30 cellular contexts compared by ENCODE assay signal in the genomic region with DNA sequence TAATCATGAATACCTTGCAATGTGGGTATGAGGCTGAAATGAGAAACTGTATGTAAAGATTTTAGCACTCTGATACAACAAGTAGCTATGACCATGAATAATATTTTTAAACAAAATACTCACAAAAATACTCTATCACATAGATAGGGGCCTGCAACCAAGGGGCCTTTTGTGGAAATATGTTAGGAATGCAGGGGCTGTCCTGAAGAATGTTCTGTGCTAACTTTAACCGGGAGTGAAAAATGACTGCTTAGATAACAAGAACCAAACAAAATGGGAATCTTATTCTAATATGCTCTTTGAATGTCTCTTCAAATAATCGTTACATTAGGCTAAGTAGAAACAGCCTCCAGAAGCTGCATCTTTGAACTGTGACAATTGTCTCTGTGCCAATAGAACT. TPM values are rescaled to one million over a fixed set of nuclear protein-coding genes. Genes with fewer than 3 reads are reported as not detected.
DNase-seq lines count a peak whose midpoint lies in the region; ATAC-seq and TF ChIP-seq lines count a peak whose summit lies in the region.
"Had no signal": no experiment of that assay in that cellular context is flagged by ENCODE, and none has a peak within 500 bp of the region (broad histone marks: within the 10 kb centered on the region; RNA-seq: fewer than 3 reads in every experiment).

No MANE protein-coding gene starts in this region.

- no peak overlapping the region for H3K4me3 Mint-ChIP-seq in GM23338
- H3K4me3 Mint-ChIP-seq in nephron: no peak overlapping the region
- H3K4me3 Mint-ChIP-seq: activated CD8-positive, alpha-beta T cell treated with anti-CD3 and anti-CD28 coated beads, Interleukin-2, amount 10 ng/mL, durations not matched to agents 7 days and 5 days; naive B cell; T-helper 17 cell had no signal

- H3K4me3 ChIP-seq in GM23338 (no peak overlapping the region), fibroblast of the aortic adventitia (ENCODE audit: low read depth, low read length) (no peak overlapping the region)
- H3K4me3 ChIP-seq: ascending aorta, skin epidermis, thoracic aorta had no signal

- peak overlapping the region; percentile 40 for H3K4me2 ChIP-seq in GM23338

- DNase-seq in GM23338 (ENCODE audit: low spot score): peak; percentile 57
- DNase-seq in amniotic epithelial cell (ENCODE audit: low read depth): peak; percentile 24
- peak; percentile 14 for DNase-seq in fibroblast of the aortic adventitia (ENCODE audit: low read depth)
- no peak for DNase-seq in NCI-H146 treated with DMSO at 0.1 percent for 48 hours (lab: John Stamatoyannopoulos, UW; ENCODE audit: unreplicated experiment)
- DNase-seq: ACHN; activated CD4-positive, alpha-beta T cell treated with anti-CD3 and anti-CD28 coated beads for 1 hour; activated CD8-positive, alpha-beta T cell treated with anti-CD3 and anti-CD28 coated beads, Interleukin-2, amount 10 ng/mL, durations not matched to agents 7 days and 5 days; BE2C; effector CD4-positive, alpha-beta T cell; H7; KBM-7; naive B cell; NCI-H2081 treated with DMSO at 0.1 percent for 48 hours; NCI-H446; NCI-H774; stimulated activated naive CD8-positive, alpha-beta T cell treated with anti-CD3 and anti-CD28 coated beads, Interleukin-15, Interleukin-2, amounts not matched to agents 100 U/mL and 50 U/mL, for 24 hours; T-helper 17 cell had no signal

- H3K4me1 ChIP-seq in GM23338 (ENCODE audit: insufficient read depth): 0 out of 2 replicates have a peak, but pooled peaks cover 10% of the 10 kb centered on the region
- H3K4me1 ChIP-seq: ascending aorta, BE2C had no signal

- TF ChIP-seq CTCF in GM23338 (conservative IDR thresholded peaks at IDR 0.05; ENCODE audit: low read depth in 2 of 2) (no peak), fibroblast of the aortic adventitia (IDR thresholded peaks at IDR 0.05; ENCODE audit: insufficient read depth, low read length) (no peak), nephron (IDR thresholded peaks at IDR 0.05; ENCODE audit: unreplicated experiment in 3 of 3) (no peak)

- no peaks in the 10 kb centered on the region for H3K27me3 Mint-ChIP-seq in GM23338 (ENCODE audit: insufficient read depth, low read depth, poor library complexity)
- H3K27me3 Mint-ChIP-seq in nephron (ENCODE audit: low read depth): no peaks in the 10 kb centered on the region
- H3K27me3 Mint-ChIP-seq: naive B cell had no signal

- H3K36me3 Mint-ChIP-seq in GM23338 (ENCODE audit: low read depth) (no peaks in the 10 kb centered on the region), nephron (ENCODE audit: low read depth) (no peaks in the 10 kb centered on the region)
- H3K36me3 Mint-ChIP-seq: activated naive CD4-positive, alpha-beta T cell treated with anti-CD3 and anti-CD28 coated beads, Interleukin-2, amount 50 U/mL, for 72 hours; naive B cell had no signal

- H4K20me1 ChIP-seq in GM23338 (replicated peaks; ENCODE audit: insufficient read depth): no peaks in the 10 kb centered on the region

- H3K36me3 ChIP-seq in GM23338 (ENCODE audit: insufficient read depth): no peaks in the 10 kb centered on the region
- H3K36me3 ChIP-seq: ascending aorta, BE2C, thoracic aorta had no signal

- H2AFZ ChIP-seq in GM23338: no peak overlapping the region

- H3F3A ChIP-seq in GM23338 (replicated peaks; ENCODE audit: low read depth): no peaks in the 10 kb centered on the region

- no peak overlapping the region; the same call in 1 of the 2 replicates for H3K27ac Mint-ChIP-seq in GM23338
- H3K27ac Mint-ChIP-seq in nephron: peak overlapping the region; percentile 17 to 86 (median 59)
- H3K27ac Mint-ChIP-seq: activated CD8-positive, alpha-beta T cell treated with anti-CD3 and anti-CD28 coated beads, Interleukin-2, amount 10 ng/mL, durations not matched to agents 7 days and 5 days; naive B cell; T-helper 17 cell had no signal

- H3K4me1 Mint-ChIP-seq in GM23338 (peaks cover 17% of the 10 kb centered on the region), nephron (peaks cover 18% of the 10 kb centered on the region)

- no peaks in the 10 kb centered on the region for H3K27me3 ChIP-seq in GM23338 (ENCODE audit: insufficient read depth)
- H3K27me3 ChIP-seq: ascending aorta, BE2C had no signal

- ATAC-seq in GM23338 (peak; percentile 81), HG03135 (IDR thresholded peaks at IDR 0.05; ENCODE audit: unreplicated experiment) (no peak), GM21528 (IDR thresholded peaks at IDR 0.05; ENCODE audit: low FRiP score, unreplicated experiment) (no peak)
- ATAC-seq: activated CD8-positive, alpha-beta T cell treated with anti-CD3 and anti-CD28 coated beads, Interleukin-2, amount 10 ng/mL, durations not matched to agents 7 days and 5 days; T-helper 17 cell had no signal

- H3K9me2 ChIP-seq in GM23338 (ENCODE audit: insufficient read depth): 0 out of 2 replicates have a peak, but pooled peaks cover 3% of the 10 kb centered on the region

- H3K79me2 ChIP-seq in GM23338 (replicated peaks; ENCODE audit: insufficient read depth): no peaks in the 10 kb centered on the region

- H3K9me3 Mint-ChIP-seq in GM23338 (no peaks in the 10 kb centered on the region), nephron (no peaks in the 10 kb centered on the region)
- H3K9me3 Mint-ChIP-seq: activated naive CD4-positive, alpha-beta T cell treated with anti-CD3 and anti-CD28 coated beads, Interleukin-2, amount 50 U/mL, for 72 hours; naive B cell had no signal

- H3K27ac ChIP-seq in GM23338 (ENCODE audit: low read depth): no peak overlapping the region
- H3K27ac ChIP-seq: ascending aorta, skin epidermis, thoracic aorta had no signal

TF ChIP-seq in GM23338, 12 proteins besides CTCF, POLR2A, EP300 and RAD21 (continues in another document):
- TF ChIP-seq EZH2 (IDR thresholded peaks at IDR 0.05; ENCODE audit: low read depth, unreplicated experiment) (no peak), NANOG (IDR thresholded peaks at IDR 0.05; ENCODE audit: borderline replicate concordance) (no peak), STAT1 (IDR thresholded peaks at IDR 0.05; ENCODE audit: unreplicated experiment) (no peak), ZNF331 (CRISPR knock-in tag; IDR thresholded peaks at IDR 0.05; ENCODE audit: low read depth) (no peak), CREB1 (CRISPR knock-in tag; IDR thresholded peaks at IDR 0.05; ENCODE audit: low read depth) (no peak)
- TF ChIP-seq, protein P1, sequence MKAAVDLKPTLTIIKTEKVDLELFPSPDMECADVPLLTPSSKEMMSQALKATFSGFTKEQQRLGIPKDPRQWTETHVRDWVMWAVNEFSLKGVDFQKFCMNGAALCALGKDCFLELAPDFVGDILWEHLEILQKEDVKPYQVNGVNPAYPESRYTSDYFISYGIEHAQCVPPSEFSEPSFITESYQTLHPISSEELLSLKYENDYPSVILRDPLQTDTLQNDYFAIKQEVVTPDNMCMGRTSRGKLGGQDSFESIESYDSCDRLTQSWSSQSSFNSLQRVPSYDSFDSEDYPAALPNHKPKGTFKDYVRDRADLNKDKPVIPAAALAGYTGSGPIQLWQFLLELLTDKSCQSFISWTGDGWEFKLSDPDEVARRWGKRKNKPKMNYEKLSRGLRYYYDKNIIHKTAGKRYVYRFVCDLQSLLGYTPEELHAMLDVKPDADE (IDR thresholded peaks at IDR 0.05): no peak
- TF ChIP-seq, protein P2, sequence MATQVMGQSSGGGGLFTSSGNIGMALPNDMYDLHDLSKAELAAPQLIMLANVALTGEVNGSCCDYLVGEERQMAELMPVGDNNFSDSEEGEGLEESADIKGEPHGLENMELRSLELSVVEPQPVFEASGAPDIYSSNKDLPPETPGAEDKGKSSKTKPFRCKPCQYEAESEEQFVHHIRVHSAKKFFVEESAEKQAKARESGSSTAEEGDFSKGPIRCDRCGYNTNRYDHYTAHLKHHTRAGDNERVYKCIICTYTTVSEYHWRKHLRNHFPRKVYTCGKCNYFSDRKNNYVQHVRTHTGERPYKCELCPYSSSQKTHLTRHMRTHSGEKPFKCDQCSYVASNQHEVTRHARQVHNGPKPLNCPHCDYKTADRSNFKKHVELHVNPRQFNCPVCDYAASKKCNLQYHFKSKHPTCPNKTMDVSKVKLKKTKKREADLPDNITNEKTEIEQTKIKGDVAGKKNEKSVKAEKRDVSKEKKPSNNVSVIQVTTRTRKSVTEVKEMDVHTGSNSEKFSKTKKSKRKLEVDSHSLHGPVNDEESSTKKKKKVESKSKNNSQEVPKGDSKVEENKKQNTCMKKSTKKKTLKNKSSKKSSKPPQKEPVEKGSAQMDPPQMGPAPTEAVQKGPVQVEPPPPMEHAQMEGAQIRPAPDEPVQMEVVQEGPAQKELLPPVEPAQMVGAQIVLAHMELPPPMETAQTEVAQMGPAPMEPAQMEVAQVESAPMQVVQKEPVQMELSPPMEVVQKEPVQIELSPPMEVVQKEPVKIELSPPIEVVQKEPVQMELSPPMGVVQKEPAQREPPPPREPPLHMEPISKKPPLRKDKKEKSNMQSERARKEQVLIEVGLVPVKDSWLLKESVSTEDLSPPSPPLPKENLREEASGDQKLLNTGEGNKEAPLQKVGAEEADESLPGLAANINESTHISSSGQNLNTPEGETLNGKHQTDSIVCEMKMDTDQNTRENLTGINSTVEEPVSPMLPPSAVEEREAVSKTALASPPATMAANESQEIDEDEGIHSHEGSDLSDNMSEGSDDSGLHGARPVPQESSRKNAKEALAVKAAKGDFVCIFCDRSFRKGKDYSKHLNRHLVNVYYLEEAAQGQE (IDR thresholded peaks at IDR 0.05; ENCODE audit: unreplicated experiment): no peak

RNA-seq across cellular contexts. Expression of gene GYPA, which starts 37.9 kb away (rescaled TPM):
- not detected in 2 replicates for total RNA-seq in GM23338 (2014; rRNA removed; shearing (Covaris generic))
- not detected in 2 replicates for polyA plus RNA-seq in GM23338 (2016; fragmentation: Nextera tagmentation; extraction: Ambion mirVana)
- total RNA-seq in fibroblast of the aortic adventitia (ENCODE audit: low replicate concordance): not detected in 2 replicates
- total RNA-seq: activated CD8-positive, alpha-beta T cell treated with anti-CD3 and anti-CD28 coated beads, Interleukin-2, amount 10 ng/mL, durations not matched to agents 7 days and 5 days; activated naive CD4-positive, alpha-beta T cell treated with anti-CD3 and anti-CD28 coated beads, Interleukin-2, amount 50 U/mL, for 72 hours; ascending aorta; epithelial cell of proximal tubule; fibroblast of villous mesenchyme; H7; HT1080; MCF 10A; omental fat pad; RPMI7951; T-helper 17 cell; thoracic aorta had no signal
